Comparison of ENCODE assay signal across 8 cellular contexts in genomic region chr11:36289226-36289852, GRCh38. TPM values are rescaled to one million over a fixed set of nuclear protein-coding genes. Genes with fewer than 3 reads are reported as not detected.
DNase-seq lines count a peak whose midpoint lies in the region; TF ChIP-seq lines count a peak whose summit lies in the region.

Gene COMMD9, minus strand, starts transcription at chr11:36289424. Its CDS starts 12 bp downstream, at chr11:36289412.

- no peaks in the 10 kb centered on the region for H3K9me3 Mint-ChIP-seq in nephron
- H3K9me3 Mint-ChIP-seq in stimulated activated naive CD8-positive, alpha-beta T cell treated with anti-CD3 and anti-CD28 coated beads, Interleukin-15, Interleukin-2, amounts not matched to agents 100 ng/mL and 50 ng/mL, for 24 hours = no peaks in the 10 kb centered on the region

- peak within 1 kb of the TSS; percentile 96 for H3K4me3 Mint-ChIP-seq in nephron
- peak within 1 kb of the TSS; percentile 94 for H3K4me3 Mint-ChIP-seq in stimulated activated naive CD8-positive, alpha-beta T cell treated with anti-CD3 and anti-CD28 coated beads, Interleukin-15, Interleukin-2, amounts not matched to agents 100 ng/mL and 50 ng/mL, for 24 hours

- H3K27me3 Mint-ChIP-seq in nephron (ENCODE audit: low read depth) = peaks cover 13% of the 10 kb centered on the region
- H3K27me3 Mint-ChIP-seq in stimulated activated naive CD8-positive, alpha-beta T cell treated with anti-CD3 and anti-CD28 coated beads, Interleukin-15, Interleukin-2, amounts not matched to agents 100 ng/mL and 50 ng/mL, for 24 hours = no peaks in the 10 kb centered on the region

- H3K27ac Mint-ChIP-seq in nephron = peak within 1 kb of the TSS; percentile 43 to 91 (median 70)
- peak within 1 kb of the TSS; percentile 86 for H3K27ac Mint-ChIP-seq in stimulated activated naive CD8-positive, alpha-beta T cell treated with anti-CD3 and anti-CD28 coated beads, Interleukin-15, Interleukin-2, amounts not matched to agents 100 ng/mL and 50 ng/mL, for 24 hours

- H3K27me3 ChIP-seq in H7 (ENCODE audit: control insufficient read depth, insufficient read depth, low read length) = peaks cover 7% of the 10 kb centered on the region

- no peaks in the 10 kb centered on the region for H3K36me3 ChIP-seq in H7 (replicated peaks; ENCODE audit: control insufficient read depth, insufficient read depth, low read length)

- no peaks in the 10 kb centered on the region for H3K36me3 Mint-ChIP-seq in nephron (ENCODE audit: low read depth)
- no peaks in the 10 kb centered on the region for H3K36me3 Mint-ChIP-seq in stimulated activated naive CD8-positive, alpha-beta T cell treated with anti-CD3 and anti-CD28 coated beads, Interleukin-15, Interleukin-2, amounts not matched to agents 100 ng/mL and 50 ng/mL, for 24 hours (ENCODE audit: low read depth)

- peak within 1 kb of the TSS; percentile 40 for H3K4me3 ChIP-seq in H7 (ENCODE audit: insufficient read depth, low read depth, low read length)
- H3K4me3 ChIP-seq in fibroblast of the aortic adventitia (ENCODE audit: low read depth, low read length) = peak within 1 kb of the TSS; percentile 97

- DNase-seq in ELF-1 (ENCODE audit: low read depth, low spot score) (peak; percentile 95), H7 (peak; percentile 88), M059J (ENCODE audit: low read depth) (peak; percentile 94), SHP77 (lab: John Stamatoyannopoulos, UW) (peak; percentile 98), fibroblast of the aortic adventitia (ENCODE audit: low read depth) (peak; percentile 90)
- peak; percentile 98 for DNase-seq in activated effector memory CD4-positive, alpha-beta T cell treated with anti-CD3 and anti-CD28 coated beads, Interleukin-2, amount 50 U/mL, for 16 hours

- no peak for TF ChIP-seq CTCF in fibroblast of the aortic adventitia (IDR thresholded peaks at IDR 0.05; ENCODE audit: insufficient read depth, low read length)
- no peak for TF ChIP-seq CTCF in nephron (IDR thresholded peaks at IDR 0.05; ENCODE audit: unreplicated experiment in 3 of 3)

- H3K4me1 Mint-ChIP-seq in nephron = peaks cover 22% of the 10 kb centered on the region
- peaks cover 40% of the 10 kb centered on the region for H3K4me1 Mint-ChIP-seq in stimulated activated naive CD8-positive, alpha-beta T cell treated with anti-CD3 and anti-CD28 coated beads, Interleukin-15, Interleukin-2, amounts not matched to agents 100 ng/mL and 50 ng/mL, for 24 hours (ENCODE audit: low read depth)

RNA-seq across cellular contexts. Expression of gene COMMD9, which starts in this region (rescaled TPM):
- total RNA-seq in H7 (2014; rRNA removed; shearing (Covaris generic)) = 34.4 and 35.4 TPM in 2 replicates
- 80.1 and 94.4 TPM in 2 replicates for total RNA-seq in M059J (2014; rRNA removed; shearing (Covaris generic))
- 31.3 and 39.9 TPM in 2 replicates for total RNA-seq in fibroblast of the aortic adventitia (ENCODE audit: low replicate concordance)

Comparison
In these comparisons a context has a peak if more than half of its experiments do, and no peak if none do; other contexts are left out.
1. Peak in every context shown above with its lines: DNase-seq and H3K4me3 ChIP-seq.